Comparison of ENCODE assay signal across 36 cellular contexts in the genomic region with DNA sequence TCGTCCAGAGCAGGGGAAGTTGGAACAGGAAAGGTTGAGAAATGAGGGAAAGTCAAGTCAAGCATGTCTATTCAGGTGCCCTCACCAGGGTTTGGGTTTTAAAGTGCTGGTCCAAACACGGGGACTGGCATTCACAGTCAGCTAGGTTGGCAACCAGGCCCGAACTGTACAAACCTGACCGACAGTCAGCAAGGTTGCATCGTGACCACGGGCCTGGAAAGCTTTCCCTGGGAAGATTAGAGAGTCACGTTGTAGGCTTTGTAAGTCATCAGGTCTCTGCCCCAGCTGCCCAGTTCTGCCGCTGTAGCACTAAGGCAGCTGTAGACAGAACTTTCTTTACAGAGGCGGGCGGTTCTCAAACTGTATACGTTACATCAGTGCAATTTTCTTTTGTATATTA. TPM values are rescaled to one million over a fixed set of nuclear protein-coding genes. Genes with fewer than 3 reads are reported as not detected.
"Had no signal": no experiment of that assay in that cellular context is flagged by ENCODE, and none has a peak within 500 bp of the region (broad histone marks: within the 10 kb centered on the region; RNA-seq: fewer than 3 reads in every experiment).

No MANE protein-coding gene starts in this region.

- H3K27me3 ChIP-seq: hepatocyte, right atrium auricular region, right lobe of liver, transverse colon, upper lobe of left lung, vagina had no signal

- H3K9me3 Mint-ChIP-seq: mesothelial cell of epicardium; naive B cell; natural killer cell; nephron progenitor cell; stimulated activated memory B cell treated with anti-CD40 and anti-IgM and Interleukin-4, amounts not matched to agents 10 μg/mL and 1 μg/mL and 100 μg/mL, for 72 hours; stimulated activated naive CD8-positive, alpha-beta T cell treated with anti-CD3 and anti-CD28 coated beads, Interleukin-15, amount 100 ng/mL, for 72 hours had no signal

- H3K4me1 Mint-ChIP-seq: naive B cell; natural killer cell; stimulated activated naive CD8-positive, alpha-beta T cell treated with anti-CD3 and anti-CD28 coated beads, Interleukin-15, amount 100 ng/mL, for 72 hours had no signal

- H3K4me3 ChIP-seq: heart right ventricle, hepatocyte, lower lobe of right lung, psoas muscle, right atrium auricular region, right lobe of liver, smooth muscle cell, transverse colon, upper lobe of left lung, vagina had no signal

- H3K36me3 Mint-ChIP-seq: mesothelial cell of epicardium; naive B cell; natural killer cell; stimulated activated memory B cell treated with anti-CD40 and anti-IgM and Interleukin-4, amounts not matched to agents 10 μg/mL and 1 μg/mL and 100 μg/mL, for 72 hours had no signal

- DNase-seq: heart right ventricle; islet precursor cell; left ventricle myocardium superior; lower lobe of right lung; mammary epithelial cell; mesenchymal stem cell; naive B cell; natural killer cell; nephron progenitor cell; nucleus accumbens; psoas muscle; right lobe of liver; stimulated activated CD4-positive, alpha-beta T cell treated with anti-CD3 and anti-CD28 coated beads, Interleukin-1b, Interleukin-23, amount 100 ng/mL, for 48 hours; stimulated activated CD4-positive, alpha-beta T cell treated with anti-CD3 and anti-CD28 coated beads, Interleukin-2, amount 100 ng/mL, for 48 hours; stimulated activated CD4-positive, alpha-beta T cell treated with anti-CD3 and anti-CD28 coated beads, Interleukin-4, amount 100 ng/mL, for 4 hours; stimulated activated CD8-positive, alpha-beta memory T cell treated with anti-CD3 and anti-CD28 coated beads, Interleukin-4, amount 100 ng/mL, for 48 hours; stimulated activated naive CD4-positive, alpha-beta T cell treated with Interleukin-2 at 50 U/mL for 16 hours; stimulated activated naive CD8-positive, alpha-beta T cell treated with anti-CD3 and anti-CD28 coated beads, Interleukin-15, amount 100 ng/mL, for 72 hours; substantia nigra; transverse colon; upper lobe of left lung had no signal

- H3K27ac Mint-ChIP-seq: mesothelial cell of epicardium; natural killer cell; nephron progenitor cell; stimulated activated memory B cell treated with anti-CD40 and anti-IgM and Interleukin-4, amounts not matched to agents 10 μg/mL and 1 μg/mL and 100 μg/mL, for 72 hours; stimulated activated naive CD8-positive, alpha-beta T cell treated with anti-CD3 and anti-CD28 coated beads, Interleukin-15, amount 100 ng/mL, for 72 hours had no signal

- H3K4me2 ChIP-seq: hepatocyte, smooth muscle cell had no signal

- H3K4me1 ChIP-seq: heart right ventricle, lower lobe of right lung, parathyroid adenoma, psoas muscle, right atrium auricular region, right lobe of liver, upper lobe of left lung, vagina had no signal

- H2AFZ ChIP-seq: hepatocyte, parathyroid adenoma had no signal

- H3K4me3 Mint-ChIP-seq: mesothelial cell of epicardium; natural killer cell; nephron progenitor cell; stimulated activated memory B cell treated with anti-CD40 and anti-IgM and Interleukin-4, amounts not matched to agents 10 μg/mL and 1 μg/mL and 100 μg/mL, for 72 hours; stimulated activated naive CD8-positive, alpha-beta T cell treated with anti-CD3 and anti-CD28 coated beads, Interleukin-15, amount 100 ng/mL, for 72 hours had no signal

- H3K27ac ChIP-seq: heart right ventricle, hepatocyte, lower lobe of right lung, parathyroid adenoma, psoas muscle, right atrium auricular region, right lobe of liver, transverse colon, upper lobe of left lung, vagina had no signal

- H3K9me3 ChIP-seq: heart right ventricle, lower lobe of right lung, psoas muscle, right atrium auricular region, right lobe of liver, transverse colon, upper lobe of left lung, vagina had no signal

- H3K79me2 ChIP-seq: hepatocyte, parathyroid adenoma had no signal

- H3K9ac ChIP-seq: parathyroid adenoma had no signal

- H3K36me3 ChIP-seq: heart right ventricle, lower lobe of right lung, right atrium auricular region, right lobe of liver, transverse colon, upper lobe of left lung, vagina had no signal

- H3K27me3 Mint-ChIP-seq: stimulated activated naive CD8-positive, alpha-beta T cell treated with anti-CD3 and anti-CD28 coated beads, Interleukin-15, amount 100 ng/mL, for 72 hours had no signal

RNA-seq across cellular contexts. Expression of gene KRTAP5-10, which starts 7.4 kb away (rescaled TPM):
- total RNA-seq: heart right ventricle, hepatocyte, kidney epithelial cell, left ventricle myocardium superior, lower lobe of right lung, mammary epithelial cell, mononuclear cell, natural killer cell, posterior vena cava, psoas muscle, right atrium auricular region, skeletal muscle tissue, smooth muscle cell, temporal lobe, urinary bladder, vagina had no signal

RNA-seq across cellular contexts. Expression of gene KRTAP5-11, which starts 9.9 kb away (rescaled TPM):
- total RNA-seq: heart right ventricle, hepatocyte, kidney epithelial cell, left lobe of liver, left ventricle myocardium superior, lower lobe of right lung, mammary epithelial cell, mesothelial cell of epicardium, mononuclear cell, natural killer cell, osteocyte, posterior vena cava, psoas muscle, right atrium auricular region, right lobe of liver, skeletal muscle tissue, smooth muscle cell, temporal lobe, transverse colon, upper lobe of left lung, urinary bladder, vagina had no signal

RNA-seq across cellular contexts. Expression of gene KRTAP5-9, which starts 24.6 kb away (rescaled TPM):
- total RNA-seq: heart right ventricle, kidney epithelial cell, left ventricle myocardium superior, lower lobe of right lung, mammary epithelial cell, mononuclear cell, osteocyte, psoas muscle, right atrium auricular region, skeletal muscle tissue, smooth muscle cell, temporal lobe, urinary bladder, vagina had no signal

RNA-seq across cellular contexts. Expression of gene KRTAP5-8, which starts 35.0 kb away (rescaled TPM):
- total RNA-seq: heart right ventricle, hepatocyte, kidney epithelial cell, left ventricle myocardium superior, lower lobe of right lung, mammary epithelial cell, mononuclear cell, natural killer cell, osteocyte, posterior vena cava, psoas muscle, right atrium auricular region, skeletal muscle tissue, smooth muscle cell, temporal lobe, urinary bladder, vagina had no signal

RNA-seq across cellular contexts. Expression of gene KRTAP5-7, which starts 45.7 kb away (rescaled TPM):
- total RNA-seq: hepatocyte, kidney epithelial cell, left lobe of liver, left ventricle myocardium superior, lower lobe of right lung, mammary epithelial cell, osteocyte, psoas muscle, right atrium auricular region, skeletal muscle tissue, smooth muscle cell, temporal lobe, vagina had no signal
